In genomic region chr5:135761746-135762145, GRCh38 we compare ENCODE assay signal across 24 cellular contexts.
"Had no signal": no experiment of that assay in that cellular context is flagged by ENCODE, and none has a peak within 500 bp of the region (broad histone marks: within the 10 kb centered on the region; RNA-seq: fewer than 3 reads in every experiment).

No MANE protein-coding gene starts in this region.

- H3K27me3 ChIP-seq: adrenal gland, ascending aorta, brain microvascular endothelial cell, foreskin keratinocyte, ovary, right atrium auricular region, suprapubic skin, tibial nerve had no signal

- H3K4me1 ChIP-seq: adrenal gland, ascending aorta, foreskin keratinocyte, left lung, psoas muscle, right atrium auricular region, suprapubic skin, tibial nerve had no signal

- DNase-seq: activated CD4-positive, alpha-beta T cell treated with anti-CD3 and anti-CD28 coated beads for 4 hours; activated CD4-positive, alpha-beta T cell treated with anti-CD3 and anti-CD28 coated beads, Interleukin-2, amount 50 U/mL, for 48 hours; activated CD4-positive, CD25-positive, alpha-beta regulatory T cell; activated CD8-positive, alpha-beta memory T cell treated with anti-CD3 and anti-CD28 coated beads, Interleukin-2, amount 50 U/mL, for 48 hours; activated naive CD4-positive, alpha-beta T cell; activated T-cell treated with anti-CD3 and anti-CD28 coated beads, Interleukin-2, amount 50 U/mL, for 4 hours; adrenal gland; brain microvascular endothelial cell; caudate nucleus; effector CD4-positive, alpha-beta T cell; erythroblast; foreskin keratinocyte; left lung; mammary epithelial cell; ovary; psoas muscle; stimulated activated CD4-positive, alpha-beta T cell treated with anti-CD3 and anti-CD28 coated beads, Interleukin-12 subunit alpha, Interleukin-12 subunit beta, amount 100 ng/mL, for 4 hours; stimulated activated CD4-positive, alpha-beta T cell treated with anti-CD3 and anti-CD28 coated beads, Interleukin-4, amount 100 ng/mL, for 4 hours had no signal

- H3K36me3 ChIP-seq: adrenal gland, ascending aorta, brain microvascular endothelial cell, left lung, neutrophil, ovary, right atrium auricular region, suprapubic skin, tibial nerve had no signal

- H3K4me3 ChIP-seq: adrenal gland, ascending aorta, left lung, ovary, psoas muscle, right atrium auricular region, suprapubic skin, tibial nerve had no signal

- H3K9me3 ChIP-seq: adrenal gland, ascending aorta, left lung, neutrophil, ovary, psoas muscle, right atrium auricular region, suprapubic skin had no signal

- H3K27ac ChIP-seq: adrenal gland, ascending aorta, brain microvascular endothelial cell, foreskin keratinocyte, left lung, neutrophil, ovary, psoas muscle, right atrium auricular region, suprapubic skin, tibial nerve had no signal

- ATAC-seq: activated T-cell treated with anti-CD3 and anti-CD28 coated beads, Interleukin-2, amount 50 U/mL, for 4 hours; foreskin keratinocyte; left lung; natural killer cell treated with Interleukin-12 subunit alpha and Interleukin-12 subunit beta and Interleukin-15 and Interleukin-18, amount 100 ng/mL, for 72 hours; psoas muscle had no signal
